8 cellular contexts compared by ENCODE assay signal in the genomic region with DNA sequence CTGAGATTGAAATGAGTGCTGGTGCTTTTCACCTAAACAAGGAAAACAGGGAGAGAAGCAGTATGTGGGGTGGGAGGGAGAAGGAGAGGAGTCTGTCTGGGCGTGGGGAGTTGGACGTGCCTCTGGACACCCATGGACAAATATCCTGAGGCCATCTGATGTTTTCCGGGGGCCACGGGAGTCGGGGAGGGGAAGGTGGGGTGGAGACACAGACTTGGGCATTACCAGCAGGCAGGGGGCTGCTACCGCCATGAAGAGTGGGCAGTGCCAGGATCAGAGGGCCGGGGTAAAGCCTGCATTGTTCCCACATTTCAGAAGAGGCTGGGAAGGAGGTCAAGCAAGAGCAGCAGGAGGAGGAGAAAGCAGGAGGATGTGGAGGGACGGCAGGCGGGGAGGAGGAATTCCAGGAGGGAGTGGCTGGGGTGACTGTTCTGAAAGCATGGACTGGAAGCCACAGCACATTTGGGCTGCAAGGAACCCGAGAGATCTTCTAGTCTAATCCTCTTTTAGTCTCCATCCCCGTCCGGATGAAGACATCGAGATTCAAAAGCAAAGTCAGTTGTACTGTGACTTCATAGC.
DNase-seq lines count a peak whose midpoint lies in the region; ATAC-seq, FAIRE-seq and TF ChIP-seq lines count a peak whose summit lies in the region.
"Not testable (repeated sequence)": the region's sequence is repeated elsewhere in the genome, so short reads cannot be mapped to it uniquely, and the experiment has no call there.

No MANE protein-coding gene starts in this region.

- peak overlapping the region; percentile 89 for H3K4me2 ChIP-seq in A549
- H3K4me2 ChIP-seq in skeletal muscle satellite cell (ENCODE audit: low read length), result peak overlapping the region; percentile 72

- H3K27me3 ChIP-seq in body of pancreas; skeletal muscle satellite cell (ENCODE audit: control insufficient read depth, insufficient read depth, low read length): not testable (repeated sequence)

- not testable (repeated sequence) for TF ChIP-seq RAD21 in A549 (conservative IDR thresholded peaks at IDR 0.05 in 1 of 2, IDR thresholded peaks at IDR 0.05 in 1 of 2)

- H3K9ac ChIP-seq in skeletal muscle satellite cell (ENCODE audit: low read depth, low read length), result peak overlapping the region; percentile 40

- TF ChIP-seq POLR2A in A549 (IDR thresholded peaks at IDR 0.05; ENCODE audit: low read length); body of pancreas (IDR thresholded peaks at IDR 0.05): not testable (repeated sequence)

- not testable (repeated sequence) for H3K36me3 ChIP-seq in body of pancreas (replicated peaks in 1 of 2; ENCODE audit: insufficient read depth in 1 of 2, low read depth in 2 of 2); mucosa of descending colon (ENCODE audit: low read depth); skeletal muscle satellite cell (ENCODE audit: insufficient read depth, low read length)

- FAIRE-seq in A549 (lab: Jason Lieb, UNC), result not testable (repeated sequence)

- WGBS in A549 (ENCODE audit: missing lambda C conversion rate), result 7% methylated on average over 10 of the region's 13 CpGs
- 75 to 78% methylated on average over 13 of the region's 13 CpGs for WGBS in body of pancreas, 2 donors

- POLR2A ChIA-PET in A549 (lab: Yijun Ruan, JAX), result not testable (repeated sequence)

- intact Hi-C loops in body of pancreas (cut with DNase I); left cardiac atrium (cut with DNase I); mucosa of descending colon (cut with DNase I, micrococcal nuclease): not testable (repeated sequence)

- H3K4me1 ChIP-seq in A549 (peaks cover 13% of the 10 kb centered on the region; the same call in 2 of the 3 replicates), skeletal muscle satellite cell (ENCODE audit: control insufficient read depth, insufficient read depth, low read length) (peaks cover 15% of the 10 kb centered on the region)
- not testable (repeated sequence) for H3K4me1 ChIP-seq in body of pancreas; mucosa of descending colon (ENCODE audit: low read depth)

- not testable (repeated sequence) for TF ChIP-seq CTCF in A549 (IDR thresholded peaks at IDR 0.05); body of pancreas (IDR thresholded peaks at IDR 0.05); mucosa of descending colon (IDR thresholded peaks at IDR 0.05)

- H3K4me3 ChIP-seq in A549, body of pancreas, mucosa of descending colon: not testable (repeated sequence)
- H3K4me3 ChIP-seq in skeletal muscle satellite cell (ENCODE audit: low read length), result peak overlapping the region; percentile 36

- H3K27ac ChIP-seq in A549, result peak overlapping the region; percentile 80 to 88
- not testable (repeated sequence) for H3K27ac ChIP-seq in body of pancreas

- ATAC-seq in A549 (peak; percentile 82 to 92), body of pancreas (peak; percentile 25), left cardiac atrium (peak; percentile 50 to 82), mucosa of descending colon (peak; percentile 33)

- not testable (repeated sequence) for H3K9me3 ChIP-seq in A549; body of pancreas; mucosa of descending colon; skeletal muscle satellite cell (replicated peaks; ENCODE audit: low read length)

- DNase-seq in A549 (ENCODE audit: low read depth in 1 of 2, low spot score in 1 of 2) (peak in 1 of 2 experiments; percentile 53), H4 (ENCODE audit: low spot score) (peak; percentile 50), fibroblast of gingiva (ENCODE audit: low read depth) (peak; percentile 67), left cardiac atrium (peak; percentile 56)
- DNase-seq in body of pancreas, mucosa of descending colon: not testable (repeated sequence)

- TF ChIP-seq EP300 in A549 (IDR thresholded peaks at IDR 0.05), result not testable (repeated sequence)

- CTCF ChIA-PET in A549 (lab: Yijun Ruan, JAX), result interaction anchor here (2.3 kb wide), 1 partner anchor 77 kb away, joined by 15 read pairs; a partner anchor contains a TSS

TF ChIP-seq in PFSK-1, 5 proteins besides CTCF, POLR2A, EP300 and RAD21:
- TF ChIP-seq TAF1 (IDR thresholded peaks at IDR 0.05; ENCODE audit: borderline replicate concordance, insufficient read depth, low read length) (peak; percentile 29; the same call in 1 of the 2 replicates), SIN3A (IDR thresholded peaks at IDR 0.05; ENCODE audit: borderline replicate concordance, insufficient read depth, low read length) (peak; percentile 24; the same call in 1 of the 2 replicates)
- TF ChIP-seq, protein P1, sequence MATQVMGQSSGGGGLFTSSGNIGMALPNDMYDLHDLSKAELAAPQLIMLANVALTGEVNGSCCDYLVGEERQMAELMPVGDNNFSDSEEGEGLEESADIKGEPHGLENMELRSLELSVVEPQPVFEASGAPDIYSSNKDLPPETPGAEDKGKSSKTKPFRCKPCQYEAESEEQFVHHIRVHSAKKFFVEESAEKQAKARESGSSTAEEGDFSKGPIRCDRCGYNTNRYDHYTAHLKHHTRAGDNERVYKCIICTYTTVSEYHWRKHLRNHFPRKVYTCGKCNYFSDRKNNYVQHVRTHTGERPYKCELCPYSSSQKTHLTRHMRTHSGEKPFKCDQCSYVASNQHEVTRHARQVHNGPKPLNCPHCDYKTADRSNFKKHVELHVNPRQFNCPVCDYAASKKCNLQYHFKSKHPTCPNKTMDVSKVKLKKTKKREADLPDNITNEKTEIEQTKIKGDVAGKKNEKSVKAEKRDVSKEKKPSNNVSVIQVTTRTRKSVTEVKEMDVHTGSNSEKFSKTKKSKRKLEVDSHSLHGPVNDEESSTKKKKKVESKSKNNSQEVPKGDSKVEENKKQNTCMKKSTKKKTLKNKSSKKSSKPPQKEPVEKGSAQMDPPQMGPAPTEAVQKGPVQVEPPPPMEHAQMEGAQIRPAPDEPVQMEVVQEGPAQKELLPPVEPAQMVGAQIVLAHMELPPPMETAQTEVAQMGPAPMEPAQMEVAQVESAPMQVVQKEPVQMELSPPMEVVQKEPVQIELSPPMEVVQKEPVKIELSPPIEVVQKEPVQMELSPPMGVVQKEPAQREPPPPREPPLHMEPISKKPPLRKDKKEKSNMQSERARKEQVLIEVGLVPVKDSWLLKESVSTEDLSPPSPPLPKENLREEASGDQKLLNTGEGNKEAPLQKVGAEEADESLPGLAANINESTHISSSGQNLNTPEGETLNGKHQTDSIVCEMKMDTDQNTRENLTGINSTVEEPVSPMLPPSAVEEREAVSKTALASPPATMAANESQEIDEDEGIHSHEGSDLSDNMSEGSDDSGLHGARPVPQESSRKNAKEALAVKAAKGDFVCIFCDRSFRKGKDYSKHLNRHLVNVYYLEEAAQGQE (IDR thresholded peaks at IDR 0.05; ENCODE audit: insufficient read depth in 1 of 2, low read depth in 2 of 2, low read length in 2 of 2), result 0 out of 4 replicates have a peak, but pooled peaks of 1 of the 2 experiments have one; percentile 14

Comparison
In these comparisons a context has a peak if more than half of its experiments do, and no peak if none do; other contexts are left out.
1. ATAC-seq: peak in every context shown above with its lines; median percentile 87 in A549; 66 in left cardiac atrium; 33 in mucosa of descending colon; 25 in body of pancreas.